Comparison of ENCODE assay signal across 19 cellular contexts in the genomic region with DNA sequence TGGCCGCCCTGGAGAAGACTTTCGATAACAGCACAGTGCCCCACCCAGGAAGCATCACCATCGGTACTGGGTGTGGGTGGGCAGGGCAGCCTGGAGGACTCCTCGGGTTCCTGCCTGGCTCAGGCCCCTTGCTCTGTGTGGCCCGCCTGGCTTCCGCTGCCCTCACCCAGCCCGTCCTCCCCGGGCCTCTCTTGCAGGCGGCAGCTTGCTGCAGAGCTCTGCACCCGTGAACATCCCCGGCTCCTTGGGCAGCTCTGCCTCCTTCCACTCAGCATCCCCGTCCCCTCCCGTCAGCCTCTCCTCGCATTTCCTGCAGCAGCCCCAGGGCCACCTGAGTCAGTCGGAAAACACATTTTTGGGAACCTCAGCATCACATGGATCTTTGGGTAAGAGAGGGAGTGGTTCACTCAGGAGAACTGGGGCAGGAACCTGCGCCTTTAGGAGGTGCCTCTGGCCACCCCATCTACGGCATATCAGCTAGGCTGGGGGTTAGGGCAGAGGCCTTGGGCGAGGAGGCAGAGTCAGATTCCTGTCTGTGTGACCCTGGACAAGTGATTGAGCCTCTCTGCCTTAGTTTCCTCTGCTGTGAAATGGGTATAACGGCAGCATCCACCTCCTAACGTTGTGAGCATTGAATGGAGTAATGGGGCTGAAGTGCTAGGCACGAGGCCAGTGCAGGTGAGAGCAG. TPM values are rescaled to one million over a fixed set of nuclear protein-coding genes. Genes with fewer than 3 reads are reported as not detected.
DNase-seq lines count a peak whose midpoint lies in the region; ATAC-seq, FAIRE-seq and TF ChIP-seq lines count a peak whose summit lies in the region.
"Had no signal": no experiment of that assay in that cellular context is flagged by ENCODE, and none has a peak within 500 bp of the region (broad histone marks: within the 10 kb centered on the region; RNA-seq: fewer than 3 reads in every experiment).

No MANE protein-coding gene starts in this region.

- H3K4me3 ChIP-seq in HEK293 (ENCODE audit: low read depth, low read length), result no peak overlapping the region
- H3K4me3 ChIP-seq in bronchial epithelial cell (ENCODE audit: low read depth, low read length), result no peak overlapping the region
- H3K4me3 ChIP-seq in HepG2 (replicated peaks in 1 of 3; ENCODE audit: insufficient read depth in 1 of 3, low read depth in 2 of 3, low read length in 3 of 3), result no peak overlapping the region
- H3K4me3 ChIP-seq: Peyer's patch had no signal

- H3K27ac ChIP-seq in HEK293 (ENCODE audit: extremely low read depth, low read depth, low read length) (no peak overlapping the region), HepG2 (ENCODE audit: extremely low read length, insufficient read depth, low read length) (no peak overlapping the region)
- H3K27ac ChIP-seq: C4-2B, Peyer's patch had no signal

- CTCF ChIA-PET in HEK293 (lab: Yijun Ruan, JAX) (interaction anchor here (0.7 to 1.2 kb wide), 2 partner anchors 10 to 58 kb away, joined by 3 to 5 read pairs; partner anchors contain the start of gene TRIM47), HepG2 (lab: Yijun Ruan, JAX; ENCODE audit: low intra/inter-chr PET ratio, low total read pairs) (no interaction called here)

- no peak overlapping the region for H3K27ac Mint-ChIP-seq in osteocyte (ENCODE audit: unreplicated experiment)
- H3K27ac Mint-ChIP-seq: H9 had no signal

- H3K9ac ChIP-seq in HepG2 (ENCODE audit: insufficient read depth, low read depth, low read length), result no peak overlapping the region

- FAIRE-seq in bronchial epithelial cell (lab: Jason Lieb, UNC) (peak; percentile 58), HepG2 (lab: Jason Lieb, UNC) (no peak)

- H3K36me3 ChIP-seq in HEK293 (ENCODE audit: control insufficient read depth in 2 of 2, insufficient read depth in 1 of 2, low read length in 2 of 2) (peaks cover 24 to 97% of the 10 kb centered on the region in 2 experiments), bronchial epithelial cell (ENCODE audit: control insufficient read depth, insufficient read depth, low read length) (peaks cover 48% of the 10 kb centered on the region), HepG2 (replicated peaks in 1 of 2; ENCODE audit: control insufficient read depth in 1 of 2, insufficient read depth in 2 of 2, low read length in 2 of 2) (peaks cover 50 to 88% of the 10 kb centered on the region in 2 experiments)

- peaks cover 6% of the 10 kb centered on the region for H3K4me1 Mint-ChIP-seq in osteocyte (ENCODE audit: unreplicated experiment)
- H3K4me1 Mint-ChIP-seq: H9 had no signal

- H3K36me3 Mint-ChIP-seq in osteocyte (ENCODE audit: unreplicated experiment), result peaks cover 23% of the 10 kb centered on the region

- intact Hi-C loops in HepG2 (cut with micrococcal nuclease; ENCODE audit: unreplicated experiment), result no loop called here

- no peaks in the 10 kb centered on the region for H3K27me3 Mint-ChIP-seq in osteocyte (ENCODE audit: unreplicated experiment)

- H3K4me1 ChIP-seq in HEK293 (ENCODE audit: control insufficient read depth, insufficient read depth, low read length), result no peaks in the 10 kb centered on the region
- H3K4me1 ChIP-seq in HepG2 (ENCODE audit: insufficient read depth, low read length), result no peaks in the 10 kb centered on the region

- H3K79me2 ChIP-seq in HepG2 (ENCODE audit: insufficient read depth, low read length), result no peaks in the 10 kb centered on the region

- H3K27me3 ChIP-seq in bronchial epithelial cell (ENCODE audit: control insufficient read depth, insufficient read depth, low read length) (no peaks in the 10 kb centered on the region), HepG2 (ENCODE audit: control insufficient read depth in 1 of 2, insufficient read depth in 2 of 2, low read length in 2 of 2) (no peaks in the 10 kb centered on the region)
- H3K27me3 ChIP-seq: Peyer's patch had no signal

- WGBS in HepG2 (ENCODE audit: low lambda C conversion rate), result 97% methylated on average over 19 of the region's 21 CpGs

- no peak for TF ChIP-seq EP300 in HepG2 (IDR thresholded peaks at IDR 0.05; ENCODE audit: low read depth in 2 of 2, low read length in 2 of 2)
- no peak for TF ChIP-seq EP300 in HepG2 (CRISPR knock-in tag; IDR thresholded peaks at IDR 0.05; ENCODE audit: borderline replicate concordance)

- no peak overlapping the region for H2AFZ ChIP-seq in HepG2 (ENCODE audit: low read length)

- no peak overlapping the region for H3K4me3 Mint-ChIP-seq in osteocyte (ENCODE audit: unreplicated experiment)
- H3K4me3 Mint-ChIP-seq: H9 had no signal

- no peak for TF ChIP-seq RAD21 in HepG2 (CRISPR knock-in tag; IDR thresholded peaks at IDR 0.05)

- no peak for ATAC-seq in HepG2
- ATAC-seq: Right ventricle myocardium inferior had no signal

- TF ChIP-seq CTCF in HEK293 (tag by site-specific recombination; IDR thresholded peaks at IDR 0.05) (no peak), bronchial epithelial cell (IDR thresholded peaks at IDR 0.05; ENCODE audit: insufficient read depth, low read length, severe bottlenecking) (no peak), HepG2 (CRISPR knock-in tag; IDR thresholded peaks at IDR 0.05) (no peak), osteocyte (IDR thresholded peaks at IDR 0.05) (no peak)

- no peak overlapping the region for H3K4me2 ChIP-seq in HepG2 (ENCODE audit: low read depth, low read length)

- in situ Hi-C loops in HepG2 (cut with HindIII; ENCODE audit: extremely low pct_ligation_motif_present, low pct_unique_long_range_greater_than_20kb), result no loop called here

- no peaks in the 10 kb centered on the region for H3K9me3 ChIP-seq in HEK293 (ENCODE audit: control insufficient read depth, insufficient read depth, low read depth, low read length)
- H3K9me3 ChIP-seq in HepG2 (ENCODE audit: low read length), result no peaks in the 10 kb centered on the region
- H3K9me3 ChIP-seq: Peyer's patch had no signal

- DNase-seq in 8988T (peak; percentile 13), bronchial epithelial cell (ENCODE audit: low read depth) (no peak), HepG2 (ENCODE audit: low spot score) (no peak), SKM-1 treated with dmso at 0.1 percent for 144 hours (lab: John Stamatoyannopoulos, UW; ENCODE audit: unreplicated experiment) (no peak), ecto neural progenitor cell (ENCODE audit: low spot score) (no peak), osteocyte (ENCODE audit: extremely low spot score, unreplicated experiment) (no peak), GDM1 (lab: John Stamatoyannopoulos, UW) (no peak)
- DNase-seq: DMS79 treated with DMSO at 0.1 percent for 48 hours; H9; NCI-H1105 treated with DMSO at 0.1 percent for 48 hours; NCI-H1694; NCI-H2081 treated with DMSO at 0.1 percent for 48 hours; NCI-H510A; NCI-H748 treated with DMSO at 0.1 percent for 48 hours; NK-92 treated with Interleukin-12 subunit alpha and Interleukin-12 subunit beta, amount 100 ng/mL, for 24 hours; Peyer's patch had no signal

- no peak; a peak in 1 of 4 replicates for TF ChIP-seq POLR2A in HepG2 (IDR thresholded peaks at IDR 0.05; ENCODE audit: insufficient read depth in 1 of 2, low read depth in 2 of 2, low read length in 2 of 2)

- H4K20me1 ChIP-seq in HepG2 (ENCODE audit: insufficient read depth, low read length), result no peaks in the 10 kb centered on the region

- POLR2A ChIA-PET in HEK293 (lab: Yijun Ruan, JAX) (interaction anchor here (1.6 kb wide), 1 partner anchor 40 kb away, joined by 13 read pairs; a partner anchor contains a TSS), HepG2 (lab: Yijun Ruan, JAX) (no interaction called here)

- no TSS peak for BruUV-seq in HepG2 (replicated peaks; lab: Mats Ljungman, UMichigan)

- H3K9me3 Mint-ChIP-seq in osteocyte (ENCODE audit: unreplicated experiment), result no peaks in the 10 kb centered on the region
- H3K9me3 Mint-ChIP-seq: H9 had no signal

RNA-seq across cellular contexts. Expression of gene UNC13D, which starts 24.3 kb away (rescaled TPM):
- 4.7 and 17.0 TPM in 2 replicates for total RNA-seq in bronchial epithelial cell
- 27.2 and 42.7 TPM in 2 replicates for total RNA-seq in HepG2 (2016; rRNA removed; fragmentation: Illumina TruSeq; extraction: Trizol)
- 14.5 and 15.7 TPM in 2 replicates for total RNA-seq in HepG2 (2016; cell fraction: cytosol; rRNA removed; fragmentation: Illumina TruSeq; extraction: Trizol; ENCODE audit: low read depth)
- 22.9 and 43.4 TPM in 2 replicates for total RNA-seq in HepG2 (2016; cell fraction: insoluble cytoplasmic fraction; rRNA removed; fragmentation: Illumina TruSeq; extraction: Trizol)
- total RNA-seq in HepG2 (2016; cell fraction: membrane; rRNA removed; fragmentation: Illumina TruSeq; extraction: Trizol), result 23.8 and 27.2 TPM in 2 replicates
- 38.7 and 48.5 TPM in 2 replicates for total RNA-seq in HepG2 (2016; cell fraction: nucleus; rRNA removed; fragmentation: Illumina TruSeq; extraction: Trizol)
- 29.7 and 40.0 TPM in 2 replicates for polyA plus RNA-seq in HepG2 (2011; rRNA removed)
- polyA plus RNA-seq in HepG2 (2011; cell fraction: cytosol; rRNA removed), result 7.5 and 12.9 TPM in 2 replicates
- 244 and 327 TPM in 2 replicates for polyA plus RNA-seq in HepG2 (2011; cell fraction: nucleus; rRNA removed)
- polyA plus RNA-seq in HepG2 (2012), result 21.7 and 27.3 TPM in 2 replicates
- polyA plus RNA-seq in HepG2 (2016; cell fraction: cytosol; fragmentation: Illumina TruSeq; extraction: Trizol; ENCODE audit: low read depth), result 6.0 and 6.9 TPM in 2 replicates
- polyA plus RNA-seq in HepG2 (2016; cell fraction: insoluble cytoplasmic fraction; fragmentation: Illumina TruSeq; extraction: Trizol; ENCODE audit: low read depth), result 21.6 and 29.9 TPM in 2 replicates
- polyA plus RNA-seq in HepG2 (2016; cell fraction: membrane; fragmentation: Illumina TruSeq; extraction: Trizol; ENCODE audit: low read depth), result 17.3 and 18.9 TPM in 2 replicates
- 126 and 127 TPM in 2 replicates for polyA plus RNA-seq in HepG2 (2016; cell fraction: nucleus; fragmentation: Illumina TruSeq; extraction: Trizol; ENCODE audit: insufficient read depth, low read depth)
- 76.6 and 82.7 TPM in 2 replicates for polyA minus RNA-seq in HepG2 (2011; rRNA and poly(A)+ RNA removed; ENCODE audit: low replicate concordance)
- 20.3 and 24.5 TPM in 2 replicates for polyA minus RNA-seq in HepG2 (2011; cell fraction: cytosol; rRNA and poly(A)+ RNA removed)
- polyA minus RNA-seq in HepG2 (2011; cell fraction: nucleus; rRNA and poly(A)+ RNA removed), result 59.1 and 68.5 TPM in 2 replicates
- total RNA-seq in osteocyte, result 3.3 and 3.6 TPM in 2 replicates

RNA-seq across cellular contexts. Expression of gene UNK, which starts 35.3 kb away (rescaled TPM):
- 10.8 and 11.4 TPM in 2 replicates for total RNA-seq in bronchial epithelial cell
- total RNA-seq in HepG2 (2016; rRNA removed; fragmentation: Illumina TruSeq; extraction: Trizol), result 28.6 and 33.0 TPM in 2 replicates
- total RNA-seq in HepG2 (2016; cell fraction: cytosol; rRNA removed; fragmentation: Illumina TruSeq; extraction: Trizol; ENCODE audit: low read depth), result 37.2 and 44.0 TPM in 2 replicates
- 21.2 and 33.0 TPM in 2 replicates for total RNA-seq in HepG2 (2016; cell fraction: insoluble cytoplasmic fraction; rRNA removed; fragmentation: Illumina TruSeq; extraction: Trizol)
- total RNA-seq in HepG2 (2016; cell fraction: membrane; rRNA removed; fragmentation: Illumina TruSeq; extraction: Trizol), result 58.6 and 59.5 TPM in 2 replicates
- 38.6 and 43.6 TPM in 2 replicates for total RNA-seq in HepG2 (2016; cell fraction: nucleus; rRNA removed; fragmentation: Illumina TruSeq; extraction: Trizol)
- polyA plus RNA-seq in HepG2 (2011; rRNA removed), result 30.7 and 31.6 TPM in 2 replicates
- 18.7 and 21.7 TPM in 2 replicates for polyA plus RNA-seq in HepG2 (2011; cell fraction: cytosol; rRNA removed)
- 50.0 and 56.4 TPM in 2 replicates for polyA plus RNA-seq in HepG2 (2011; cell fraction: nucleus; rRNA removed)
- polyA plus RNA-seq in HepG2 (2012), result 20.8 and 23.9 TPM in 2 replicates
- 55.3 and 62.7 TPM in 2 replicates for polyA plus RNA-seq in HepG2 (2016; cell fraction: cytosol; fragmentation: Illumina TruSeq; extraction: Trizol; ENCODE audit: low read depth)
- polyA plus RNA-seq in HepG2 (2016; cell fraction: insoluble cytoplasmic fraction; fragmentation: Illumina TruSeq; extraction: Trizol; ENCODE audit: low read depth), result 28.7 and 35.1 TPM in 2 replicates
- 64.7 and 69.9 TPM in 2 replicates for polyA plus RNA-seq in HepG2 (2016; cell fraction: membrane; fragmentation: Illumina TruSeq; extraction: Trizol; ENCODE audit: low read depth)
- polyA plus RNA-seq in HepG2 (2016; cell fraction: nucleus; fragmentation: Illumina TruSeq; extraction: Trizol; ENCODE audit: insufficient read depth, low read depth), result 52.8 and 60.0 TPM in 2 replicates
- polyA minus RNA-seq in HepG2 (2011; rRNA and poly(A)+ RNA removed; ENCODE audit: low replicate concordance), result 24.3 and 28.1 TPM in 2 replicates
- 10.4 and 14.9 TPM in 2 replicates for polyA minus RNA-seq in HepG2 (2011; cell fraction: cytosol; rRNA and poly(A)+ RNA removed)
- 78.9 and 91.3 TPM in 2 replicates for polyA minus RNA-seq in HepG2 (2011; cell fraction: nucleus; rRNA and poly(A)+ RNA removed)
- 35.1 and 38.2 TPM in 2 replicates for total RNA-seq in osteocyte

RNA-seq across cellular contexts. Expression of gene WBP2, which starts 35.3 kb away (rescaled TPM):
- 17.9 and 20.2 TPM in 2 replicates for total RNA-seq in bronchial epithelial cell
- total RNA-seq in HepG2 (2016; rRNA removed; fragmentation: Illumina TruSeq; extraction: Trizol), result 28.2 and 29.2 TPM in 2 replicates
- 15.4 and 19.3 TPM in 2 replicates for total RNA-seq in HepG2 (2016; cell fraction: cytosol; rRNA removed; fragmentation: Illumina TruSeq; extraction: Trizol; ENCODE audit: low read depth)
- 23.5 and 33.2 TPM in 2 replicates for total RNA-seq in HepG2 (2016; cell fraction: insoluble cytoplasmic fraction; rRNA removed; fragmentation: Illumina TruSeq; extraction: Trizol)
- total RNA-seq in HepG2 (2016; cell fraction: membrane; rRNA removed; fragmentation: Illumina TruSeq; extraction: Trizol), result 22.1 and 25.3 TPM in 2 replicates
- 17.9 and 23.5 TPM in 2 replicates for total RNA-seq in HepG2 (2016; cell fraction: nucleus; rRNA removed; fragmentation: Illumina TruSeq; extraction: Trizol)
- polyA plus RNA-seq in HepG2 (2011; rRNA removed), result 29.5 and 34.6 TPM in 2 replicates
- 24.9 and 26.1 TPM in 2 replicates for polyA plus RNA-seq in HepG2 (2011; cell fraction: cytosol; rRNA removed)
- 77.1 and 77.4 TPM in 2 replicates for polyA plus RNA-seq in HepG2 (2011; cell fraction: nucleus; rRNA removed)
- 95.2 and 97.1 TPM in 2 replicates for polyA plus RNA-seq in HepG2 (2012)
- polyA plus RNA-seq in HepG2 (2016; cell fraction: cytosol; fragmentation: Illumina TruSeq; extraction: Trizol; ENCODE audit: low read depth), result 14.4 and 17.2 TPM in 2 replicates
- polyA plus RNA-seq in HepG2 (2016; cell fraction: insoluble cytoplasmic fraction; fragmentation: Illumina TruSeq; extraction: Trizol; ENCODE audit: low read depth), result 51.6 and 76.7 TPM in 2 replicates
- 27.3 and 29.7 TPM in 2 replicates for polyA plus RNA-seq in HepG2 (2016; cell fraction: membrane; fragmentation: Illumina TruSeq; extraction: Trizol; ENCODE audit: low read depth)
- 87.1 and 89.4 TPM in 2 replicates for polyA plus RNA-seq in HepG2 (2016; cell fraction: nucleus; fragmentation: Illumina TruSeq; extraction: Trizol; ENCODE audit: insufficient read depth, low read depth)
- 39.8 and 42.3 TPM in 2 replicates for polyA minus RNA-seq in HepG2 (2011; rRNA and poly(A)+ RNA removed; ENCODE audit: low replicate concordance)
- 35.5 and 39.9 TPM in 2 replicates for polyA minus RNA-seq in HepG2 (2011; cell fraction: cytosol; rRNA and poly(A)+ RNA removed)
- 30.1 and 38.2 TPM in 2 replicates for polyA minus RNA-seq in HepG2 (2011; cell fraction: nucleus; rRNA and poly(A)+ RNA removed)
- total RNA-seq in osteocyte, result 83.1 and 88.2 TPM in 2 replicates

RNA-seq across cellular contexts. Expression of gene GALK1, which starts 54.9 kb away (rescaled TPM):
- total RNA-seq in bronchial epithelial cell (13.4 and 32.8 TPM in 2 replicates), HepG2 (2016; rRNA removed; fragmentation: Illumina TruSeq; extraction: Trizol) (93.6 and 95.6 TPM in 2 replicates), osteocyte (30.3 and 31.2 TPM in 2 replicates)
- total RNA-seq in HepG2 (2016; cell fraction: cytosol; rRNA removed; fragmentation: Illumina TruSeq; extraction: Trizol; ENCODE audit: low read depth), result 31.6 and 39.5 TPM in 2 replicates
- 94.0 and 98.0 TPM in 2 replicates for total RNA-seq in HepG2 (2016; cell fraction: insoluble cytoplasmic fraction; rRNA removed; fragmentation: Illumina TruSeq; extraction: Trizol)
- total RNA-seq in HepG2 (2016; cell fraction: membrane; rRNA removed; fragmentation: Illumina TruSeq; extraction: Trizol), result 35.0 and 44.2 TPM in 2 replicates
- total RNA-seq in HepG2 (2016; cell fraction: nucleus; rRNA removed; fragmentation: Illumina TruSeq; extraction: Trizol), result 44.3 and 48.9 TPM in 2 replicates
- polyA plus RNA-seq in HepG2 (2011; rRNA removed), result 59.9 and 93.0 TPM in 2 replicates
- polyA plus RNA-seq in HepG2 (2011; cell fraction: cytosol; rRNA removed), result 65.7 and 112 TPM in 2 replicates
- polyA plus RNA-seq in HepG2 (2011; cell fraction: nucleus; rRNA removed), result 162 and 164 TPM in 2 replicates
- polyA plus RNA-seq in HepG2 (2012), result 57.4 and 59.7 TPM in 2 replicates
- 29.0 and 30.8 TPM in 2 replicates for polyA plus RNA-seq in HepG2 (2016; cell fraction: cytosol; fragmentation: Illumina TruSeq; extraction: Trizol; ENCODE audit: low read depth)
- 86.3 and 86.5 TPM in 2 replicates for polyA plus RNA-seq in HepG2 (2016; cell fraction: insoluble cytoplasmic fraction; fragmentation: Illumina TruSeq; extraction: Trizol; ENCODE audit: low read depth)
- polyA plus RNA-seq in HepG2 (2016; cell fraction: membrane; fragmentation: Illumina TruSeq; extraction: Trizol; ENCODE audit: low read depth), result 25.3 and 27.1 TPM in 2 replicates
- polyA plus RNA-seq in HepG2 (2016; cell fraction: nucleus; fragmentation: Illumina TruSeq; extraction: Trizol; ENCODE audit: insufficient read depth, low read depth), result 72.3 and 78.9 TPM in 2 replicates
- 28.9 and 121 TPM in 2 replicates for polyA minus RNA-seq in HepG2 (2011; rRNA and poly(A)+ RNA removed; ENCODE audit: low replicate concordance)
- 45.9 and 49.6 TPM in 2 replicates for polyA minus RNA-seq in HepG2 (2011; cell fraction: cytosol; rRNA and poly(A)+ RNA removed)
- polyA minus RNA-seq in HepG2 (2011; cell fraction: nucleus; rRNA and poly(A)+ RNA removed), result 26.3 and 28.6 TPM in 2 replicates

RNA-seq across cellular contexts. Expression of gene TRIM47, which starts 58.5 kb away (rescaled TPM):
- total RNA-seq in bronchial epithelial cell (10.5 and 14.6 TPM in 2 replicates), HepG2 (2016; rRNA removed; fragmentation: Illumina TruSeq; extraction: Trizol) (59.7 and 82.0 TPM in 2 replicates), osteocyte (33.3 and 40.2 TPM in 2 replicates)
- total RNA-seq in HepG2 (2016; cell fraction: cytosol; rRNA removed; fragmentation: Illumina TruSeq; extraction: Trizol; ENCODE audit: low read depth), result 24.8 and 27.6 TPM in 2 replicates
- total RNA-seq in HepG2 (2016; cell fraction: insoluble cytoplasmic fraction; rRNA removed; fragmentation: Illumina TruSeq; extraction: Trizol), result 52.0 and 87.1 TPM in 2 replicates
- 34.8 and 37.7 TPM in 2 replicates for total RNA-seq in HepG2 (2016; cell fraction: membrane; rRNA removed; fragmentation: Illumina TruSeq; extraction: Trizol)
- 65.7 and 73.6 TPM in 2 replicates for total RNA-seq in HepG2 (2016; cell fraction: nucleus; rRNA removed; fragmentation: Illumina TruSeq; extraction: Trizol)
- 33.5 and 45.8 TPM in 2 replicates for polyA plus RNA-seq in HepG2 (2011; rRNA removed)
- polyA plus RNA-seq in HepG2 (2011; cell fraction: cytosol; rRNA removed), result 29.2 and 33.8 TPM in 2 replicates
- polyA plus RNA-seq in HepG2 (2011; cell fraction: nucleus; rRNA removed), result 126 and 158 TPM in 2 replicates
- 46.3 and 58.3 TPM in 2 replicates for polyA plus RNA-seq in HepG2 (2012)
- 11.8 and 13.6 TPM in 2 replicates for polyA plus RNA-seq in HepG2 (2016; cell fraction: cytosol; fragmentation: Illumina TruSeq; extraction: Trizol; ENCODE audit: low read depth)
- 67.4 and 93.5 TPM in 2 replicates for polyA plus RNA-seq in HepG2 (2016; cell fraction: insoluble cytoplasmic fraction; fragmentation: Illumina TruSeq; extraction: Trizol; ENCODE audit: low read depth)
- polyA plus RNA-seq in HepG2 (2016; cell fraction: membrane; fragmentation: Illumina TruSeq; extraction: Trizol; ENCODE audit: low read depth), result 24.7 and 30.6 TPM in 2 replicates
- 129 and 138 TPM in 2 replicates for polyA plus RNA-seq in HepG2 (2016; cell fraction: nucleus; fragmentation: Illumina TruSeq; extraction: Trizol; ENCODE audit: insufficient read depth, low read depth)
- 24.4 and 64.0 TPM in 2 replicates for polyA minus RNA-seq in HepG2 (2011; rRNA and poly(A)+ RNA removed; ENCODE audit: low replicate concordance)
- polyA minus RNA-seq in HepG2 (2011; cell fraction: cytosol; rRNA and poly(A)+ RNA removed), result 30.4 and 41.4 TPM in 2 replicates
- 31.9 and 40.8 TPM in 2 replicates for polyA minus RNA-seq in HepG2 (2011; cell fraction: nucleus; rRNA and poly(A)+ RNA removed)
